In genomic region chr3:160574636-160575035, GRCh38 we compare ENCODE assay signal across 9 cellular contexts.
"Had no signal": no experiment of that assay in that cellular context is flagged by ENCODE, and none has a peak within 500 bp of the region (broad histone marks: within the 10 kb centered on the region; RNA-seq: fewer than 3 reads in every experiment).

No MANE protein-coding gene starts in this region.

- H3K4me3 ChIP-seq: K562 had no signal

- H3K27ac Mint-ChIP-seq: IgD-negative memory B cell had no signal

- FAIRE-seq: HepG2, HTR-8/SVneo, K562 had no signal

- H3K9ac ChIP-seq: KMS-11 had no signal

- DNase-seq: IMR-90, KBM-7, KG1 had no signal

- H3K36me3 Mint-ChIP-seq: IgD-negative memory B cell had no signal

- H3K4me2 ChIP-seq: KMS-11 had no signal

- H3K9me3 Mint-ChIP-seq: IgD-negative memory B cell had no signal

- ATAC-seq: K562 had no signal

- H3K4me1 Mint-ChIP-seq: IgD-negative memory B cell had no signal

- H3K27ac ChIP-seq: HL-60, KMS-11 had no signal

- H3K4me3 Mint-ChIP-seq: IgD-negative memory B cell had no signal
